Comparison of ENCODE assay signal across 7 cellular contexts in the genomic region with DNA sequence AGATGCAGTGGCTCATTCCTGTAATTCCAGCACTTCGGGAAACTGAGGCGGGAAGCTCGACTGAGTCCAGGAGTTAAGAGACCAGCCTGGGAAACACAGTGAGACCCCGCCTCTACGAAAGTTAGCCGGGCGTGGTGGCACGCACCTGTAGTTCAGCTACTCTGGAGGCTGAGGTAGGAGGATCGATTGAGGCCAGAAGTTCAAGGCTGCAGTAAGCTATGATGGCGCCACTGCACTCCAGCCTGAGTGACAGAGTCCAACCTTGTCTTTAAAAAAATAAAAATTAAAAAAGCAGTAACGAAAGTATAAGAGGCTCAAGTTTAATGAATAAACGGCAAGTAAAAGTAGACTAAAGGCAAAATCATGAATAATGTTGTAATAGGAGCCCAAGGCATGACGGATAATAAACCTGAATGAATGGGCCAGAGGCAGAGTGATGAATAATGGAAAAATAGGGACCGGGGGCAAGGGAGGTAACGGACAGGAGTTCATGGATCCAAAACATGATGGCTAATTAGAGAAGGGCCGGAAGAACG. TPM values are rescaled to one million over a fixed set of nuclear protein-coding genes. Genes with fewer than 3 reads are reported as not detected.
DNase-seq lines count a peak whose midpoint lies in the region; ATAC-seq lines count a peak whose summit lies in the region.

No MANE protein-coding gene starts in this region.

- POLR2A ChIA-PET in activated naive CD8-positive, alpha-beta T cell treated with anti-CD3 and anti-CD28 coated beads, Interleukin-2, amount 10 ng/mL, durations not matched to agents 7 days and 5 days (lab: Charles Lee), result interaction anchor here (0.6 kb wide), 1 partner anchor 255 kb away, joined by 3 read pairs; no protein-coding TSS in a partner anchor

- no peak for DNase-seq in activated naive CD8-positive, alpha-beta T cell treated with anti-CD3 and anti-CD28 coated beads, Interleukin-2, amount 10 ng/mL, durations not matched to agents 7 days and 5 days
- DNase-seq in stimulated activated naive CD8-positive, alpha-beta T cell treated with anti-CD3 and anti-CD28 coated beads, Interleukin-15, amount 100 ng/mL, for 72 hours, result no peak
- DNase-seq in RKO (ENCODE audit: low spot score), result no peak
- DNase-seq in dermis blood vessel endothelial cell, result no peak

- peaks cover 2% of the 10 kb centered on the region for H3K9me3 Mint-ChIP-seq in activated naive CD8-positive, alpha-beta T cell treated with anti-CD3 and anti-CD28 coated beads, Interleukin-2, amount 10 ng/mL, durations not matched to agents 7 days and 5 days
- H3K9me3 Mint-ChIP-seq in stimulated activated naive CD8-positive, alpha-beta T cell treated with anti-CD3 and anti-CD28 coated beads, Interleukin-15, amount 100 ng/mL, for 72 hours, result no peaks in the 10 kb centered on the region

- H3K9me3 ChIP-seq in HUES64 (ENCODE audit: insufficient read depth, low read depth, low read length), result no peaks in the 10 kb centered on the region
- H3K9me3 ChIP-seq in iPS-20b (ENCODE audit: insufficient read depth, low read depth, low read length), result no peaks in the 10 kb centered on the region

- H3K4me1 ChIP-seq in HUES64 (ENCODE audit: insufficient read depth, low read length) (peaks cover 6% of the 10 kb centered on the region; the same call in 1 of the 2 replicates), iPS-20b (ENCODE audit: insufficient read depth, low read length) (no peaks in the 10 kb centered on the region)

- peak overlapping the region; percentile 90 for H3K4me3 Mint-ChIP-seq in activated naive CD8-positive, alpha-beta T cell treated with anti-CD3 and anti-CD28 coated beads, Interleukin-2, amount 10 ng/mL, durations not matched to agents 7 days and 5 days
- H3K4me3 Mint-ChIP-seq in stimulated activated naive CD8-positive, alpha-beta T cell treated with anti-CD3 and anti-CD28 coated beads, Interleukin-15, amount 100 ng/mL, for 72 hours, result peak overlapping the region; percentile 80 to 91

- H3K36me3 Mint-ChIP-seq in activated naive CD8-positive, alpha-beta T cell treated with anti-CD3 and anti-CD28 coated beads, Interleukin-2, amount 10 ng/mL, durations not matched to agents 7 days and 5 days, result peaks cover 7% of the 10 kb centered on the region

- no peaks in the 10 kb centered on the region for H3K27me3 ChIP-seq in HUES64 (ENCODE audit: insufficient read depth, low read length)
- no peaks in the 10 kb centered on the region for H3K27me3 ChIP-seq in iPS-20b (ENCODE audit: insufficient read depth, low read length)

- peaks cover 20% of the 10 kb centered on the region for H3K4me1 Mint-ChIP-seq in activated naive CD8-positive, alpha-beta T cell treated with anti-CD3 and anti-CD28 coated beads, Interleukin-2, amount 10 ng/mL, durations not matched to agents 7 days and 5 days
- peaks cover 45% of the 10 kb centered on the region for H3K4me1 Mint-ChIP-seq in stimulated activated naive CD8-positive, alpha-beta T cell treated with anti-CD3 and anti-CD28 coated beads, Interleukin-15, amount 100 ng/mL, for 72 hours

- H3K27ac Mint-ChIP-seq in activated naive CD8-positive, alpha-beta T cell treated with anti-CD3 and anti-CD28 coated beads, Interleukin-2, amount 10 ng/mL, durations not matched to agents 7 days and 5 days, result peak overlapping the region; percentile 94
- H3K27ac Mint-ChIP-seq in stimulated activated naive CD8-positive, alpha-beta T cell treated with anti-CD3 and anti-CD28 coated beads, Interleukin-15, amount 100 ng/mL, for 72 hours, result peak overlapping the region; percentile 86 to 95

- H3K27me3 Mint-ChIP-seq in activated naive CD8-positive, alpha-beta T cell treated with anti-CD3 and anti-CD28 coated beads, Interleukin-2, amount 10 ng/mL, durations not matched to agents 7 days and 5 days, result no peaks in the 10 kb centered on the region
- no peaks in the 10 kb centered on the region for H3K27me3 Mint-ChIP-seq in stimulated activated naive CD8-positive, alpha-beta T cell treated with anti-CD3 and anti-CD28 coated beads, Interleukin-15, amount 100 ng/mL, for 72 hours

- peaks cover 58% of the 10 kb centered on the region for H3K36me3 ChIP-seq in HUES64 (ENCODE audit: insufficient read depth, low read length)
- H3K36me3 ChIP-seq in iPS-20b (ENCODE audit: insufficient read depth, low read depth, low read length), result peaks cover 60% of the 10 kb centered on the region

- WGBS in HUES64, result 67% methylated on average over 17 of the region's 17 CpGs

- H3K9ac ChIP-seq in HUES64 (ENCODE audit: low read depth, low read length) (peak overlapping the region; percentile 72), iPS-20b (ENCODE audit: low read depth, low read length) (peak overlapping the region; percentile 74; the same call in 1 of the 2 replicates)

- ATAC-seq in activated naive CD8-positive, alpha-beta T cell treated with anti-CD3 and anti-CD28 coated beads, Interleukin-2, amount 10 ng/mL, durations not matched to agents 7 days and 5 days (ENCODE audit: low read depth), result no peak
- no peak for ATAC-seq in stimulated activated naive CD8-positive, alpha-beta T cell treated with anti-CD3 and anti-CD28 coated beads, Interleukin-15, amount 100 ng/mL, for 72 hours
- ATAC-seq in GM18517 (IDR thresholded peaks at IDR 0.05; ENCODE audit: unreplicated experiment), result no peak

- H3K27ac ChIP-seq in HUES64 (ENCODE audit: low read depth, low read length) (peak overlapping the region; percentile 89), iPS-20b (ENCODE audit: low read length) (peak overlapping the region; percentile 15)

- H3K4me3 ChIP-seq in HUES64 (ENCODE audit: low read length) (peak overlapping the region; percentile 57), iPS-20b (ENCODE audit: low read length) (peak overlapping the region; percentile 61)

RNA-seq across cellular contexts. Expression of a gene that starts 1.2 kb away (rescaled TPM):
- polyA plus RNA-seq in HUES64 (2013, experiment 1 of 2), result 123 TPM
- polyA plus RNA-seq in HUES64 (2013, experiment 2 of 2), result 106 TPM
- total RNA-seq in activated naive CD8-positive, alpha-beta T cell treated with anti-CD3 and anti-CD28 coated beads, Interleukin-2, amount 10 ng/mL, durations not matched to agents 7 days and 5 days, result 10 to 100 TPM; 50.3 to 53.5 TPM
- total RNA-seq in dermis blood vessel endothelial cell, result 50.0 and 81.6 TPM in 2 replicates

RNA-seq across cellular contexts. Expression of a gene that starts 15.7 kb away (rescaled TPM):
- polyA plus RNA-seq in HUES64 (2013, experiment 1 of 2), result 379 TPM
- polyA plus RNA-seq in HUES64 (2013, experiment 2 of 2), result 368 TPM
- total RNA-seq in activated naive CD8-positive, alpha-beta T cell treated with anti-CD3 and anti-CD28 coated beads, Interleukin-2, amount 10 ng/mL, durations not matched to agents 7 days and 5 days, result 10 to 100 TPM; 10.5 to 12.9 TPM
- total RNA-seq in dermis blood vessel endothelial cell, result 4.0 and 7.8 TPM in 2 replicates

RNA-seq across cellular contexts. Expression of a gene that starts 24.5 kb away (rescaled TPM):
- 64.5 TPM for polyA plus RNA-seq in HUES64 (2013, experiment 1 of 2)
- polyA plus RNA-seq in HUES64 (2013, experiment 2 of 2), result 68.9 TPM
- 10 to 100 TPM; 11.6 to 12.7 TPM for total RNA-seq in activated naive CD8-positive, alpha-beta T cell treated with anti-CD3 and anti-CD28 coated beads, Interleukin-2, amount 10 ng/mL, durations not matched to agents 7 days and 5 days
- total RNA-seq in dermis blood vessel endothelial cell, result 1.7 and 1.9 TPM in 2 replicates

RNA-seq across cellular contexts. Expression of a gene that starts 43.8 kb away (rescaled TPM):
- polyA plus RNA-seq in HUES64 (2013, experiment 1 of 2), result 104 TPM
- 113 TPM for polyA plus RNA-seq in HUES64 (2013, experiment 2 of 2)
- total RNA-seq in activated naive CD8-positive, alpha-beta T cell treated with anti-CD3 and anti-CD28 coated beads, Interleukin-2, amount 10 ng/mL, durations not matched to agents 7 days and 5 days, result 1 to 10 TPM; 1.9 to 2.4 TPM
- 154 and 187 TPM in 2 replicates for total RNA-seq in dermis blood vessel endothelial cell

RNA-seq across cellular contexts. Expression of a gene that starts 52.1 kb away (rescaled TPM):
- not detected for polyA plus RNA-seq in HUES64 (2013, experiment 1 of 2)
- polyA plus RNA-seq in HUES64 (2013, experiment 2 of 2), result not detected
- total RNA-seq in activated naive CD8-positive, alpha-beta T cell treated with anti-CD3 and anti-CD28 coated beads, Interleukin-2, amount 10 ng/mL, durations not matched to agents 7 days and 5 days, result not detected
- total RNA-seq in dermis blood vessel endothelial cell, result not detected in 2 replicates
